16 cellular contexts compared by ENCODE assay signal in the genomic region with DNA sequence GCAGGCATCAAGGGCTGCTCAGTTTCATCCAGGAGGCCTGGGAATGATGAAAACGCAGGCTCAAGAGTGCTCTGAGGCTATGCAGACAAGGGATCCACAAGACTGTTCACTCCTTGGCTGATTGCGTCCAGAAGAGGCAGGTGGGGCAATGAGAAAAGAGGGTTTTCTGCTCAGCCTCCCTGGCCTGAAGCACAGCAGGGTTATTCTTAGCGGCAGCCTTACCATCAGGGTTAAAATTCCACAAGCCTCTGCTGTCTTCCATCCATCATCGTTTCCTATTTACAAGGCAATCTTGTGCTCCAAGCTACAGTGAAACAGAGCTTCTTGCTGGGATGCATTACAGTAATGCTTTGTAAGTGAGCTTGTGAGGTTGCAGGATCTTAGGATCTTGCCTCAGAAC.
"Had no signal": no experiment of that assay in that cellular context is flagged by ENCODE, and none has a peak within 500 bp of the region (broad histone marks: within the 10 kb centered on the region; RNA-seq: fewer than 3 reads in every experiment).

No MANE protein-coding gene starts in this region.

- H3K4me3 Mint-ChIP-seq: naive thymus-derived CD4-positive, alpha-beta T cell; nephron progenitor cell; type B pancreatic cell had no signal

- H3K4me3 ChIP-seq: colonic mucosa, heart left ventricle, uterus had no signal

- H3K36me3 ChIP-seq: colonic mucosa, heart left ventricle, uterus had no signal

- H3K36me3 Mint-ChIP-seq: type B pancreatic cell had no signal

- H3K27ac ChIP-seq: colonic mucosa, heart left ventricle, uterus had no signal

- ATAC-seq: esophagus mucosa, heart left ventricle had no signal

- H3K4me1 Mint-ChIP-seq: nephron progenitor cell had no signal

- H3K4me1 ChIP-seq: colonic mucosa, heart left ventricle, uterus had no signal

- H3K9me3 ChIP-seq: colonic mucosa, uterus had no signal

- H3K27me3 ChIP-seq: colonic mucosa, uterus had no signal

- H3K27ac Mint-ChIP-seq: nephron progenitor cell, type B pancreatic cell had no signal

- DNase-seq: colonic mucosa; dermis blood vessel endothelial cell; effector CD8-positive, alpha-beta T cell; heart left ventricle; hippocampal formation; kidney glomerular epithelial cell; mesendoderm; naive thymus-derived CD4-positive, alpha-beta T cell; nephron progenitor cell; posterior cingulate gyrus; small intestine; stimulated activated CD4-positive, alpha-beta T cell treated with anti-CD3 and anti-CD28 coated beads, Interleukin-12 subunit alpha, Interleukin-12 subunit beta, amount 100 ng/mL, for 4 hours; stimulated activated naive CD4-positive, alpha-beta T cell treated with Interleukin-2 at 50 U/mL for 16 hours; uterus had no signal
